In the genomic region with DNA sequence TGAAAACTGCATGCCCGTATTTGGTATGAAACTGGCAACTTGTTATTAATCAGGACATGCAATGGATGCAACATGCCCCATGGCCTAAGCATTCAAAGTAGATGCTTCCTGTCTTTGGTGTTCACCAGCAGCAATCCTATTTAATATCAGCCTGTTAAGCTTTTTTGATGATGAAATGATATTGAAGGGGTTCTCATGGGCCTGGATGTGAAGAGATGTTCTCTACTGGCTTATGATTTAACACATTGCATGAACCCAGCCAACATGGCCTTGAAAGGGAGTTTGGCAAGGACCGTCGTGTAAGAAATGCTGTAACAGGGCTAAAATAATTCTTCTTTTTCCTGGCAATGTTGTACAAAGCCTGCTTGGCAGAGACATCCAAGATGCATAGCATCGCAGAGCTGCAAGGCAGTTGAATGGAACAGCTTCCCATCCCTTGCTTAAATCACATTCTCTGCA, we compare ENCODE assay signal across 11 cellular contexts.
A peak's percentile ranks its signal among the peaks of the same experiment; 100 is the strongest.
DNase-seq lines count a peak whose midpoint lies in the region; ATAC-seq, FAIRE-seq and TF ChIP-seq lines count a peak whose summit lies in the region.
"Had no signal": no experiment of that assay in that cellular context is flagged by ENCODE, and none has a peak within 500 bp of the region (broad histone marks: within the 10 kb centered on the region; RNA-seq: fewer than 3 reads in every experiment).

No MANE protein-coding gene starts in this region.

- H3K27me3 ChIP-seq in A673 (replicated peaks; ENCODE audit: insufficient read depth, low read depth, low read length, poor library complexity) = no peaks in the 10 kb centered on the region
- no peaks in the 10 kb centered on the region for H3K27me3 ChIP-seq in endocrine pancreas (ENCODE audit: control insufficient read depth, insufficient read depth, low read length)
- no peaks in the 10 kb centered on the region for H3K27me3 ChIP-seq in naive thymus-derived CD4-positive, alpha-beta T cell (ENCODE audit: control insufficient read depth in 2 of 2, insufficient read depth in 2 of 2, low read length in 2 of 2)

- POLR2A ChIA-PET in A673 (lab: Charles Lee; ENCODE audit: low non-redundant PET) = no interaction called here
- POLR2A ChIA-PET in naive thymus-derived CD4-positive, alpha-beta T cell (lab: Charles Lee) = no interaction called here

- H3K9me3 Mint-ChIP-seq in naive thymus-derived CD4-positive, alpha-beta T cell = no peaks in the 10 kb centered on the region
- no peaks in the 10 kb centered on the region for H3K9me3 Mint-ChIP-seq in type B pancreatic cell
- H3K9me3 Mint-ChIP-seq: endodermal cell had no signal

- peaks cover 11% of the 10 kb centered on the region for H3K4me1 ChIP-seq in A673 (ENCODE audit: insufficient read depth, low read length, poor library complexity, severe bottlenecking)
- H3K4me1 ChIP-seq in endocrine pancreas (ENCODE audit: control insufficient read depth, insufficient read depth, low read length) = peaks cover 9% of the 10 kb centered on the region
- peaks cover 9 to 12% of the 10 kb centered on the region in 2 donors for H3K4me1 ChIP-seq in naive thymus-derived CD4-positive, alpha-beta T cell (ENCODE audit: control insufficient read depth in 2 of 2, insufficient read depth in 2 of 2, low read length in 2 of 2)

- intact Hi-C loops in A673 (cut with micrococcal nuclease; ENCODE audit: unreplicated experiment) = no loop called here
- intact Hi-C loops in naive thymus-derived CD4-positive, alpha-beta T cell (cut with micrococcal nuclease) = loop anchor here in 1 of 2 donors (2.0 kb wide), 1 partner anchor 32 kb away; no protein-coding TSS in a partner anchor

- peak overlapping the region in 8 of 9 donors; percentile 18 to 81 (median 75) for H3K27ac Mint-ChIP-seq in naive thymus-derived CD4-positive, alpha-beta T cell
- H3K27ac Mint-ChIP-seq in type B pancreatic cell = no peak overlapping the region
- H3K27ac Mint-ChIP-seq: endodermal cell had no signal

- FAIRE-seq in HTR-8/SVneo (lab: Jason Lieb, UNC) = no peak

- no peaks in the 10 kb centered on the region for H3K9me3 ChIP-seq in A673 (ENCODE audit: low read depth, low read length, poor library complexity, severe bottlenecking)
- H3K9me3 ChIP-seq in endocrine pancreas (ENCODE audit: control insufficient read depth, low read length) = no peaks in the 10 kb centered on the region
- H3K9me3 ChIP-seq in naive thymus-derived CD4-positive, alpha-beta T cell (ENCODE audit: control insufficient read depth in 2 of 3, low read length in 3 of 3) = no peaks in the 10 kb centered on the region

- BruUV-seq in A673 (replicated peaks; lab: Mats Ljungman, UMichigan) = no TSS peak

- peaks cover 24 to 72% (median 65%) of the 10 kb centered on the region in 7 donors for H3K4me1 Mint-ChIP-seq in naive thymus-derived CD4-positive, alpha-beta T cell
- H3K4me1 Mint-ChIP-seq in type B pancreatic cell (ENCODE audit: unreplicated experiment) = peaks cover 19% of the 10 kb centered on the region
- H3K4me1 Mint-ChIP-seq: endodermal cell had no signal

- H3K36me3 ChIP-seq in A673 (ENCODE audit: insufficient read depth, low read length, poor library complexity, severe bottlenecking) (no peaks in the 10 kb centered on the region), endocrine pancreas (ENCODE audit: control insufficient read depth, insufficient read depth, low read length) (no peaks in the 10 kb centered on the region)
- peaks cover 5 to 60% (median 17%) of the 10 kb centered on the region in 3 experiments for H3K36me3 ChIP-seq in naive thymus-derived CD4-positive, alpha-beta T cell (ENCODE audit: control insufficient read depth in 2 of 3, insufficient read depth in 3 of 3, low read length in 3 of 3)

- no peaks in the 10 kb centered on the region for H3K27me3 Mint-ChIP-seq in naive thymus-derived CD4-positive, alpha-beta T cell
- H3K27me3 Mint-ChIP-seq in type B pancreatic cell = no peaks in the 10 kb centered on the region

- no peak for ATAC-seq in naive thymus-derived CD4-positive, alpha-beta T cell
- no peak for ATAC-seq in HG03135 (IDR thresholded peaks at IDR 0.05; ENCODE audit: unreplicated experiment)

- TF ChIP-seq CTCF in A673 (conservative IDR thresholded peaks at IDR 0.05; ENCODE audit: low read depth, low read length) (no peak), type B pancreatic cell (conservative IDR thresholded peaks at IDR 0.05) (no peak)

- CTCF ChIA-PET in A673 (lab: Charles Lee) = no interaction called here
- CTCF ChIA-PET in naive thymus-derived CD4-positive, alpha-beta T cell (lab: Charles Lee) = no interaction called here

- peaks cover 14 to 74% (median 41%) of the 10 kb centered on the region in 5 donors for H3K36me3 Mint-ChIP-seq in naive thymus-derived CD4-positive, alpha-beta T cell
- peaks cover 38% of the 10 kb centered on the region for H3K36me3 Mint-ChIP-seq in type B pancreatic cell

- no peak overlapping the region for H3K4me3 ChIP-seq in A673 (ENCODE audit: low read depth, low read length, poor library complexity, severe bottlenecking)
- peak overlapping the region; percentile 58 for H3K4me3 ChIP-seq in endocrine pancreas (ENCODE audit: control insufficient read depth, insufficient read depth, low read length)
- H3K4me3 ChIP-seq in naive thymus-derived CD4-positive, alpha-beta T cell (ENCODE audit: low read length) = no peak overlapping the region

- peak; percentile 15 for DNase-seq in A673 (ENCODE audit: low spot score)
- DNase-seq in HCEC 1CT = peak; percentile 41
- no peak for DNase-seq in naive thymus-derived CD4-positive, alpha-beta T cell
- no peak for DNase-seq in HTR-8/SVneo (ENCODE audit: insufficient read length, low spot score)
- no peak for DNase-seq in type B pancreatic cell (ENCODE audit: extremely low spot score, unreplicated experiment)
- DNase-seq in ACHN = no peak
- DNase-seq: Calu3, endodermal cell, NCI-H446 treated with DMSO at 0.1 percent for 48 hours had no signal

- no peak overlapping the region for H3K9ac ChIP-seq in endocrine pancreas (ENCODE audit: control insufficient read depth, insufficient read depth, low read length)

- peak overlapping the region in 6 of 10 donors; percentile 0 to 54 (median 41) for H3K4me3 Mint-ChIP-seq in naive thymus-derived CD4-positive, alpha-beta T cell
- H3K4me3 Mint-ChIP-seq in type B pancreatic cell = no peak overlapping the region
- H3K4me3 Mint-ChIP-seq: endodermal cell had no signal

- peak overlapping the region; percentile 11 for H3K27ac ChIP-seq in A673 (ENCODE audit: low read depth, low read length, poor library complexity, severe bottlenecking)
- no peak overlapping the region for H3K27ac ChIP-seq in naive thymus-derived CD4-positive, alpha-beta T cell (ENCODE audit: low read depth, low read length)

- in situ Hi-C loops in ACHN (cut with HindIII; ENCODE audit: low pct_ligation_motif_present, low pct_unique_long_range_greater_than_20kb, low sequenced_read_pairs) = no loop called here

Comparison
In these comparisons a context has a peak if more than half of its experiments do, and no peak if none do; other contexts are left out.
1. DNase-seq: peak in A673 (single experiment) and HCEC 1CT (single experiment); none in naive thymus-derived CD4-positive, alpha-beta T cell (0 of 9), HTR-8/SVneo (single experiment), type B pancreatic cell (single experiment) and ACHN (single experiment).